ENCODE assay signal across 10 cellular contexts in genomic region chr11:70048279-70049024, GRCh38. TPM values are rescaled to one million over a fixed set of nuclear protein-coding genes. Genes with fewer than 3 reads are reported as not detected.
DNase-seq lines count a peak whose midpoint lies in the region; ATAC-seq and TF ChIP-seq lines count a peak whose summit lies in the region.
"Had no signal": no experiment of that assay in that cellular context is flagged by ENCODE, and none has a peak within 500 bp of the region (broad histone marks: within the 10 kb centered on the region; RNA-seq: fewer than 3 reads in every experiment).

No MANE protein-coding gene starts in this region.

- H3K27me3 ChIP-seq in BE2C (peaks cover 14% of the 10 kb centered on the region), brain microvascular endothelial cell (replicated peaks) (peaks cover 3% of the 10 kb centered on the region), gastroesophageal sphincter (peaks cover 42% of the 10 kb centered on the region)

- H3K4me1 ChIP-seq in BE2C (no peaks in the 10 kb centered on the region), gastroesophageal sphincter (peaks cover 0 to 5% (median 0%) of the 10 kb centered on the region in 3 donors)

- no peak for TF ChIP-seq POLR2A in gastroesophageal sphincter (IDR thresholded peaks at IDR 0.05)

- POLR2A ChIA-PET in HEK293T (lab: Yijun Ruan, JAX): no interaction called here

- intact Hi-C loops in left colon (cut with DNase I, micrococcal nuclease): no loop called here

- TF ChIP-seq CTCF in BE2C (IDR thresholded peaks at IDR 0.05; ENCODE audit: low read depth, low read length): peak; percentile 51
- TF ChIP-seq CTCF in brain microvascular endothelial cell (IDR thresholded peaks at IDR 0.05; ENCODE audit: low read depth, low read length, missing control alignments): peak; percentile 66
- TF ChIP-seq CTCF in gastroesophageal sphincter (IDR thresholded peaks at IDR 0.05): no peak

- ATAC-seq in left colon: peak; percentile 84
- no peak for ATAC-seq in gastroesophageal sphincter
- ATAC-seq in HG02970 (IDR thresholded peaks at IDR 0.05; ENCODE audit: low FRiP score, unreplicated experiment): no peak

- DNase-seq in BE2C (no peak), HEK293T (ENCODE audit: extremely low spot score) (peak; percentile 55), brain microvascular endothelial cell (no peak), left colon (peak; percentile 30 to 47), SK-N-DZ (ENCODE audit: low spot score) (no peak)
- DNase-seq in central memory CD4-positive, alpha-beta T cell: no peak
- DNase-seq: activated B cell treated with CpG ODN at 0.5 μM for 24 hours, NCI-H2171 treated with DMSO at 0.1 percent for 48 hours had no signal

- in situ Hi-C loops in brain microvascular endothelial cell (cut with HindIII; ENCODE audit: low pct_ligation_motif_present, low sequenced_read_pairs): loop anchor here (25.0 kb wide), 1 partner anchor 139 kb away; no protein-coding TSS in a partner anchor

- H3K4me3 ChIP-seq in BE2C (ENCODE audit: low read depth, low read length) (no peak overlapping the region), brain microvascular endothelial cell (ENCODE audit: low read depth, low read length) (no peak overlapping the region), gastroesophageal sphincter (no peak overlapping the region)

- WGBS in gastroesophageal sphincter (ENCODE audit: low coverage in 1 of 2), 2 donors: 50 to 58% methylated on average over 4 to 7 of the region's 12 CpGs

- no peak for TF ChIP-seq EP300 in gastroesophageal sphincter (IDR thresholded peaks at IDR 0.05)

- H3K9me3 ChIP-seq in BE2C (no peaks in the 10 kb centered on the region), gastroesophageal sphincter (peaks cover 0 to 11% (median 0%) of the 10 kb centered on the region in 3 donors)

- H3K27ac ChIP-seq in brain microvascular endothelial cell (no peak overlapping the region), gastroesophageal sphincter (no peak overlapping the region)

- CTCF ChIA-PET in HEK293T (lab: Yijun Ruan, JAX): interaction anchor here (0.6 kb wide), 1 partner anchor 228 kb away, joined by 3 read pairs; no protein-coding TSS in a partner anchor

- H3K36me3 ChIP-seq in BE2C (no peaks in the 10 kb centered on the region), brain microvascular endothelial cell (replicated peaks) (no peaks in the 10 kb centered on the region), gastroesophageal sphincter (no peaks in the 10 kb centered on the region)

TF ChIP-seq in HEK293T, 16 proteins besides CTCF, POLR2A, EP300 and RAD21:
- TF ChIP-seq ELF4 (IDR thresholded peaks at IDR 0.05) (no peak), FOXK2 (IDR thresholded peaks at IDR 0.05) (no peak), ARNT (IDR thresholded peaks at IDR 0.05) (no peak), LEF1 (IDR thresholded peaks at IDR 0.05; ENCODE audit: borderline replicate concordance) (no peak), BHLHE40 (IDR thresholded peaks at IDR 0.05; ENCODE audit: borderline replicate concordance) (no peak), ZNF384 (IDR thresholded peaks at IDR 0.05) (no peak), NFRKB (IDR thresholded peaks at IDR 0.05) (no peak), CTBP1 (IDR thresholded peaks at IDR 0.05; ENCODE audit: borderline replicate concordance) (no peak), SUZ12 (IDR thresholded peaks at IDR 0.05) (no peak), FOXA1 (IDR thresholded peaks at IDR 0.05) (no peak), HDGF (IDR thresholded peaks at IDR 0.05; ENCODE audit: borderline replicate concordance) (no peak), FOXM1 (IDR thresholded peaks at IDR 0.05; ENCODE audit: borderline replicate concordance) (no peak), SP1 (IDR thresholded peaks at IDR 0.05) (no peak), L3MBTL2 (conservative IDR thresholded peaks at IDR 0.05) (no peak)

RNA-seq across cellular contexts. Expression of gene ANO1, which starts 29.7 kb away (rescaled TPM):
- polyA plus RNA-seq in BE2C (2012; ENCODE audit: insufficient read depth, insufficient read length, low read depth): not detected
- 10 to 100 TPM; 15.9 to 25.6 TPM for total RNA-seq in left colon
- total RNA-seq in gastroesophageal sphincter: 10 to 100 TPM; 22.5 to 57.6 (median 41.4) TPM
- polyA plus RNA-seq in SK-N-DZ (2014; cell fraction: cytosol; rRNA removed): not detected in 2 replicates
- not detected in 2 replicates for polyA plus RNA-seq in SK-N-DZ (2014; cell fraction: nucleus; rRNA removed)
- total RNA-seq: activated B cell treated with CpG ODN at 0.5 μM for 24 hours had no signal

Comparison
In these comparisons a context has a peak if more than half of its experiments do, and no peak if none do; other contexts are left out.
1. DNase-seq: peak in HEK293T (single experiment) and left colon (2 of 2); none in BE2C (single experiment), brain microvascular endothelial cell (single experiment), central memory CD4-positive, alpha-beta T cell (single experiment) and SK-N-DZ (single experiment).
2. CTCF ChIP-seq: peak in BE2C (single experiment) and brain microvascular endothelial cell (single experiment); none in gastroesophageal sphincter (0 of 4).